Comparison of ENCODE assay signal across 8 cellular contexts in genomic region chr17:81891303-81891552, GRCh38. TPM values are rescaled to one million over a fixed set of nuclear protein-coding genes. Genes with fewer than 3 reads are reported as not detected.
DNase-seq lines count a peak whose midpoint lies in the region; ATAC-seq and TF ChIP-seq lines count a peak whose summit lies in the region.

No MANE protein-coding gene starts in this region.

- H2AFZ ChIP-seq in ACC112 (ENCODE audit: low read length, unreplicated experiment) (no peak overlapping the region), HCT116 (ENCODE audit: low read depth, low read length, poor library complexity, severe bottlenecking) (no peak overlapping the region), mesenchymal stem cell (ENCODE audit: low read depth, low read length) (no peak overlapping the region)

- peaks cover 27% of the 10 kb centered on the region for H3K79me1 ChIP-seq in mesenchymal stem cell (replicated peaks; ENCODE audit: low read length, poor library complexity, severe bottlenecking)

- H3K9me2 ChIP-seq in HCT116 (ENCODE audit: insufficient read depth): no peaks in the 10 kb centered on the region

- POLR2A ChIA-PET in HCT116 (lab: Charles Lee): no interaction called here
- POLR2A ChIA-PET in activated naive CD8-positive, alpha-beta T cell treated with anti-CD3 and anti-CD28 coated beads, Interleukin-2, amount 10 ng/mL, durations not matched to agents 7 days and 5 days (lab: Charles Lee): interaction anchor here (0.7 to 5.5 kb wide), 8 partner anchors 10 to 146 kb away, joined by 3 to 26 read pairs (median 10); partner anchors contain the start of genes ARHGDIA, DCXR, MAFG and NPB

- H3K14ac ChIP-seq in mesenchymal stem cell (ENCODE audit: low read length in 2 of 2): no peak overlapping the region

- WGBS in mesenchymal stem cell: under 1% methylated on average over 36 of the region's 40 CpGs

- H3K27me3 Mint-ChIP-seq in activated naive CD8-positive, alpha-beta T cell treated with anti-CD3 and anti-CD28 coated beads, Interleukin-2, amount 10 ng/mL, durations not matched to agents 7 days and 5 days: no peaks in the 10 kb centered on the region

- H4K20me1 ChIP-seq in HCT116 (ENCODE audit: insufficient read depth): peaks cover 7% of the 10 kb centered on the region; the same call in 1 of the 2 replicates

- H3K23ac ChIP-seq in mesenchymal stem cell (ENCODE audit: low read length in 2 of 2): no peak overlapping the region

- H3K4me3 Mint-ChIP-seq in activated naive CD8-positive, alpha-beta T cell treated with anti-CD3 and anti-CD28 coated beads, Interleukin-2, amount 10 ng/mL, durations not matched to agents 7 days and 5 days: peak overlapping the region; percentile 96

- H3K27me3 ChIP-seq in ACC112 (ENCODE audit: insufficient read depth, low read length): no peaks in the 10 kb centered on the region
- H3K27me3 ChIP-seq in HCT116 (ENCODE audit: insufficient read depth, low read length): no peaks in the 10 kb centered on the region
- H3K27me3 ChIP-seq in mesenchymal stem cell (ENCODE audit: control insufficient read depth in 1 of 2, insufficient read depth in 1 of 2, low read length in 2 of 2): no peaks in the 10 kb centered on the region

- no peak for TF ChIP-seq POLR2A in HCT116 (IDR thresholded peaks at IDR 0.05; ENCODE audit: borderline replicate concordance, extremely low read depth, insufficient read depth, insufficient read length)

- TF ChIP-seq CTCF in HCT116 (IDR thresholded peaks at IDR 0.05 in 2 of 3, conservative IDR thresholded peaks at IDR 0.05 in 1 of 3; ENCODE audit: borderline replicate concordance in 1 of 3, insufficient read depth in 1 of 3, low read depth in 2 of 3, low read length in 2 of 3): no peak

- H3K4me1 Mint-ChIP-seq in activated naive CD8-positive, alpha-beta T cell treated with anti-CD3 and anti-CD28 coated beads, Interleukin-2, amount 10 ng/mL, durations not matched to agents 7 days and 5 days: peaks cover 9% of the 10 kb centered on the region

- BruUV-seq in HCT116 (replicated peaks; lab: Mats Ljungman, UMichigan): no TSS peak

- H2BK120ac ChIP-seq in mesenchymal stem cell (ENCODE audit: low read depth, low read length): peak overlapping the region; percentile 97

- no peak for TF ChIP-seq RAD21 in HCT116 (IDR thresholded peaks at IDR 0.05; ENCODE audit: low read depth)

- H3K36me3 Mint-ChIP-seq in activated naive CD8-positive, alpha-beta T cell treated with anti-CD3 and anti-CD28 coated beads, Interleukin-2, amount 10 ng/mL, durations not matched to agents 7 days and 5 days: peaks cover 27% of the 10 kb centered on the region

- H4K91ac ChIP-seq in mesenchymal stem cell (ENCODE audit: low read length): no peak overlapping the region

- H3K4me2 ChIP-seq in HCT116 (ENCODE audit: low read length): peak overlapping the region; percentile 92
- H3K4me2 ChIP-seq in mesenchymal stem cell (ENCODE audit: low read length, poor library complexity, severe bottlenecking): no peak overlapping the region

- H3K4me3 ChIP-seq in ACC112 (ENCODE audit: low read depth, low read length) (peak overlapping the region; percentile 99), HCT116 (replicated peaks in 1 of 2; ENCODE audit: low read depth in 1 of 2, low read length in 2 of 2) (peak overlapping the region; percentile 95 to 98), mesenchymal stem cell (ENCODE audit: insufficient read depth in 1 of 2, low read depth in 1 of 2, low read length in 2 of 2) (peak overlapping the region; percentile 86 to 95)

- ATAC-seq in HCT116 (peak; percentile 3), HG02870 (IDR thresholded peaks at IDR 0.05; ENCODE audit: unreplicated experiment) (no peak)
- peak; percentile 14 for ATAC-seq in activated naive CD8-positive, alpha-beta T cell treated with anti-CD3 and anti-CD28 coated beads, Interleukin-2, amount 10 ng/mL, durations not matched to agents 7 days and 5 days (ENCODE audit: low read depth)

- H3K4ac ChIP-seq in mesenchymal stem cell (ENCODE audit: low read depth in 1 of 2, low read length in 2 of 2): peak overlapping the region in 1 of 2 experiments; percentile 88

- no peak overlapping the region for H2BK5ac ChIP-seq in mesenchymal stem cell (ENCODE audit: low read depth, low read length, poor library complexity, severe bottlenecking)

- peak overlapping the region; percentile 95 for H3K9ac ChIP-seq in HCT116 (ENCODE audit: low read length)
- H3K9ac ChIP-seq in mesenchymal stem cell (ENCODE audit: low read length): peak overlapping the region; percentile 96

- H3K4me1 ChIP-seq in ACC112 (ENCODE audit: control insufficient read depth, insufficient read depth, low read length, unreplicated experiment): peaks cover 18% of the 10 kb centered on the region
- H3K4me1 ChIP-seq in HCT116 (ENCODE audit: control insufficient read depth in 1 of 2, insufficient read depth in 2 of 2, low read length in 2 of 2): peaks cover 15 to 32% of the 10 kb centered on the region in 2 experiments
- H3K4me1 ChIP-seq in mesenchymal stem cell (ENCODE audit: control insufficient read depth, insufficient read depth, low read depth, low read length): peaks cover 31% of the 10 kb centered on the region

- H3K27ac ChIP-seq in ACC112 (ENCODE audit: low read depth, low read length) (peak overlapping the region; percentile 78), HCT116 (ENCODE audit: low read depth, low read length) (peak overlapping the region; percentile 97), mesenchymal stem cell (ENCODE audit: low read length, poor library complexity, severe bottlenecking) (no peak overlapping the region)

- DNase-seq in HCT116 (ENCODE audit: low read depth, low spot score): no peak
- no peak for DNase-seq in activated naive CD8-positive, alpha-beta T cell treated with anti-CD3 and anti-CD28 coated beads, Interleukin-2, amount 10 ng/mL, durations not matched to agents 7 days and 5 days
- DNase-seq in mesenchymal stem cell: no peak
- no peak for DNase-seq in NCI-H526 treated with DMSO at 0.1 percent for 48 hours (lab: John Stamatoyannopoulos, UW)
- no peak for DNase-seq in stimulated activated CD4-positive, alpha-beta T cell treated with anti-CD3 and anti-CD28 coated beads, Interleukin-2, amount 100 ng/mL, for 24 hours
- DNase-seq in NCI-H2029 treated with DMSO at 0.1 percent for 48 hours (lab: John Stamatoyannopoulos, UW): no peak

- H2AK5ac ChIP-seq in mesenchymal stem cell (ENCODE audit: low read length, severe bottlenecking): no peak overlapping the region

- no peaks in the 10 kb centered on the region for H3K9me3 ChIP-seq in HCT116 (ENCODE audit: control insufficient read depth in 1 of 2, insufficient read depth in 1 of 2, low read depth in 1 of 2, low read length in 2 of 2)
- H3K9me3 ChIP-seq in mesenchymal stem cell (ENCODE audit: control insufficient read depth, low read length): no peaks in the 10 kb centered on the region

- H3K18ac ChIP-seq in mesenchymal stem cell (ENCODE audit: low read depth in 1 of 2, low read length in 2 of 2): peak overlapping the region; percentile 22 to 65

- H3K36me3 ChIP-seq in ACC112 (ENCODE audit: insufficient read depth, low read length) (peaks cover 31% of the 10 kb centered on the region; the same call in 1 of the 2 replicates), HCT116 (ENCODE audit: control insufficient read depth in 1 of 2, insufficient read depth in 2 of 2, low read length in 2 of 2) (peaks cover 39 to 58% of the 10 kb centered on the region in 2 experiments), mesenchymal stem cell (ENCODE audit: control insufficient read depth in 1 of 2, insufficient read depth in 2 of 2, low read depth in 1 of 2, low read length in 2 of 2) (peaks cover 56 to 59% of the 10 kb centered on the region in 2 experiments)

- H4K8ac ChIP-seq in mesenchymal stem cell (ENCODE audit: low read length): peak overlapping the region; percentile 29

- no peak overlapping the region for H2BK12ac ChIP-seq in mesenchymal stem cell (ENCODE audit: low read length in 2 of 2)

- H2BK15ac ChIP-seq in mesenchymal stem cell (ENCODE audit: low read depth, poor library complexity, severe bottlenecking): no peak overlapping the region

- RAD21 ChIA-PET in HCT116 (lab: Charles Lee; ENCODE audit: low non-redundant PET in 1 of 2, low total read pairs in 2 of 2, uncharacterized antibody in 2 of 2, unreplicated experiment in 2 of 2): no interaction called here

- intact Hi-C loops in HCT116 (cut with micrococcal nuclease): loop anchor here (1.0 kb wide), 1 partner anchor 20 kb away; the partner anchor contains the start of gene PCYT2

- H3K9me3 Mint-ChIP-seq in activated naive CD8-positive, alpha-beta T cell treated with anti-CD3 and anti-CD28 coated beads, Interleukin-2, amount 10 ng/mL, durations not matched to agents 7 days and 5 days: no peaks in the 10 kb centered on the region

- CTCF ChIA-PET in HCT116 (lab: Charles Lee): no interaction called here

- H3K79me2 ChIP-seq in ACC112 (ENCODE audit: control insufficient read depth, insufficient read depth, low read length, unreplicated experiment): peaks cover 52% of the 10 kb centered on the region
- H3K79me2 ChIP-seq in HCT116 (ENCODE audit: insufficient read depth, low read length): peaks cover 81% of the 10 kb centered on the region

- H3K27ac Mint-ChIP-seq in activated naive CD8-positive, alpha-beta T cell treated with anti-CD3 and anti-CD28 coated beads, Interleukin-2, amount 10 ng/mL, durations not matched to agents 7 days and 5 days: peak overlapping the region; percentile 99

RNA-seq across cellular contexts. Expression of gene ALYREF, which starts 0.2 kb away (rescaled TPM):
- 280 TPM for total RNA-seq in HCT116 (2021; ENCODE audit: unreplicated experiment)
- 200 and 207 TPM in 2 replicates for polyA plus RNA-seq in HCT116 (2012)
- total RNA-seq in activated naive CD8-positive, alpha-beta T cell treated with anti-CD3 and anti-CD28 coated beads, Interleukin-2, amount 10 ng/mL, durations not matched to agents 7 days and 5 days: 100 to 1,000 TPM; 135 to 152 TPM
- polyA plus RNA-seq in mesenchymal stem cell (2013, experiment 1 of 2): 44.0 TPM
- 42.6 TPM for polyA plus RNA-seq in mesenchymal stem cell (2013, experiment 2 of 2)

RNA-seq across cellular contexts. Expression of gene ANAPC11, which starts 0.3 kb away (rescaled TPM):
- 208 TPM for total RNA-seq in HCT116 (2021; ENCODE audit: unreplicated experiment)
- 367 and 443 TPM in 2 replicates for polyA plus RNA-seq in HCT116 (2012)
- 100 to 1,000 TPM; 102 to 106 TPM for total RNA-seq in activated naive CD8-positive, alpha-beta T cell treated with anti-CD3 and anti-CD28 coated beads, Interleukin-2, amount 10 ng/mL, durations not matched to agents 7 days and 5 days
- polyA plus RNA-seq in mesenchymal stem cell (2013, experiment 1 of 2): 263 TPM
- polyA plus RNA-seq in mesenchymal stem cell (2013, experiment 2 of 2): 272 TPM

RNA-seq across cellular contexts. Expression of gene NPB, which starts 10.8 kb away (rescaled TPM):
- total RNA-seq in HCT116 (2021; ENCODE audit: unreplicated experiment): 1.2 TPM
- 0.56 and 0.90 TPM in 2 replicates for polyA plus RNA-seq in HCT116 (2012)
- 1 to 10 TPM in 1 of 2 experiments, under 1 TPM in 1; 0.47 to 1.0 TPM for total RNA-seq in activated naive CD8-positive, alpha-beta T cell treated with anti-CD3 and anti-CD28 coated beads, Interleukin-2, amount 10 ng/mL, durations not matched to agents 7 days and 5 days
- polyA plus RNA-seq in mesenchymal stem cell (2013, experiment 1 of 2): 0.68 TPM
- 1.1 TPM for polyA plus RNA-seq in mesenchymal stem cell (2013, experiment 2 of 2)

RNA-seq across cellular contexts. Expression of gene PCYT2, which starts 20.0 kb away (rescaled TPM):
- 51.5 TPM for total RNA-seq in HCT116 (2021; ENCODE audit: unreplicated experiment)
- polyA plus RNA-seq in HCT116 (2012): 44.1 and 45.7 TPM in 2 replicates
- total RNA-seq in activated naive CD8-positive, alpha-beta T cell treated with anti-CD3 and anti-CD28 coated beads, Interleukin-2, amount 10 ng/mL, durations not matched to agents 7 days and 5 days: 10 to 100 TPM; 39.3 to 44.5 TPM
- 50.1 TPM for polyA plus RNA-seq in mesenchymal stem cell (2013, experiment 1 of 2)
- 48.6 TPM for polyA plus RNA-seq in mesenchymal stem cell (2013, experiment 2 of 2)

RNA-seq across cellular contexts. Expression of gene ARHGDIA, which starts 20.1 kb away (rescaled TPM):
- 554 TPM for total RNA-seq in HCT116 (2021; ENCODE audit: unreplicated experiment)
- 393 and 453 TPM in 2 replicates for polyA plus RNA-seq in HCT116 (2012)
- total RNA-seq in activated naive CD8-positive, alpha-beta T cell treated with anti-CD3 and anti-CD28 coated beads, Interleukin-2, amount 10 ng/mL, durations not matched to agents 7 days and 5 days: 100 to 1,000 TPM; 538 to 539 TPM
- 494 TPM for polyA plus RNA-seq in mesenchymal stem cell (2013, experiment 1 of 2)
- polyA plus RNA-seq in mesenchymal stem cell (2013, experiment 2 of 2): 496 TPM
